9 cellular contexts compared by ENCODE assay signal in genomic region chr6:158718431-158719126, GRCh38.
DNase-seq lines count a peak whose midpoint lies in the region; ATAC-seq, FAIRE-seq and TF ChIP-seq lines count a peak whose summit lies in the region.
"Had no signal": no experiment of that assay in that cellular context is flagged by ENCODE, and none has a peak within 500 bp of the region (broad histone marks: within the 10 kb centered on the region; RNA-seq: fewer than 3 reads in every experiment).

No MANE protein-coding gene starts in this region.

- TF ChIP-seq CTCF in choroid plexus epithelial cell (conservative IDR thresholded peaks at IDR 0.05; ENCODE audit: low read depth, low read length), result peak; percentile 85
- peak in 1 of 4 experiments; percentile 12 for TF ChIP-seq CTCF in uterus (IDR thresholded peaks at IDR 0.05)

- intact Hi-C loops in uterus (cut with DNase I; ENCODE audit: low total_unique reads), result no loop called here

- H3K4me1 ChIP-seq in uterus, result no peaks in the 10 kb centered on the region

- no peaks in the 10 kb centered on the region for H3K36me3 ChIP-seq in uterus

- no peak overlapping the region for H3K27ac ChIP-seq in uterus

- TF ChIP-seq POLR2A in H54 (IDR thresholded peaks at IDR 0.05; ENCODE audit: low read depth, low read length), result no peak
- no peak for TF ChIP-seq POLR2A in uterus (IDR thresholded peaks at IDR 0.05)

- no peak for FAIRE-seq in H54 (lab: Jason Lieb, UNC)
- FAIRE-seq: islet of Langerhans had no signal

- DNase-seq in EL (peak; percentile 21), NAMALWA (ENCODE audit: low spot score) (peak; percentile 48), choroid plexus epithelial cell (ENCODE audit: low read depth) (peak; percentile 63), midbrain (lab: John Stamatoyannopoulos, UW) (peak; percentile 7), H54 (ENCODE audit: insufficient read length, low spot score) (no peak), uterus (no peak)

- no peak for ATAC-seq in HG03565 (IDR thresholded peaks at IDR 0.05; ENCODE audit: unreplicated experiment)
- no peak for ATAC-seq in HG02840 (IDR thresholded peaks at IDR 0.05; ENCODE audit: low FRiP score, unreplicated experiment)

- H3K9me3 ChIP-seq in uterus, result no peaks in the 10 kb centered on the region

- H3K27me3 ChIP-seq in uterus, result no peaks in the 10 kb centered on the region

- H3K4me3 ChIP-seq in choroid plexus epithelial cell (ENCODE audit: low read depth, low read length) (no peak overlapping the region), uterus (no peak overlapping the region)

Comparison
In these comparisons a context has a peak if more than half of its experiments do, and no peak if none do; other contexts are left out.
1. DNase-seq: peak in EL (single experiment), NAMALWA (single experiment), choroid plexus epithelial cell (single experiment) and midbrain (single experiment); none in H54 (single experiment) and uterus (0 of 2).